In the genomic region with DNA sequence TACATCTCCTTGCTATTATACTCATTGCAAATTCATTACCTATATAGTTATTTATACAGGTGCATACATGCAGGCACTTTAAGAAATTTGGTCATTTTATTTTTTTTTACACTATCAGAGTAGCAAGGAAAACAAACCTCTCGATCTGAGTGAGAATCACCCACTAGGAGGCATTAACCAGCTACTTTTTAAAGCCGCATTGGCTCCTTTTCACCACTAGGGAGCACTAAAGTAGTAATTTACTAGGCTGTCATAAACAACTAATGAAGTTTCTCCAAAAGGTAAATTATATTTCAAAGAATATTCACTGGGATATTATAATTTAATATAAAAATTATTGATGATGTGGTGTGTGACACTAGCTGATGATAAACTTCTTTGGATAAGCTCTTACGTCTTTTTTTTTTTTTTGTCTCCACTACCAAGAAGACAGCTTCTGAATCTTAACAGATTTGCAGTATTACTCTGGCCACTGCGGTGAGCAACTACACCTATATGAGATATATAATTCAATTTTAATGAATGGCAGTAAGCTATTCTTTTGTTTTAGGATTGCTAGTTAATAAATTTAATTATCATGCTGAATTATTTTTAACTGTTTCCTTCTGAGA, we compare ENCODE assay signal across 8 cellular contexts.
DNase-seq lines count a peak whose midpoint lies in the region; ATAC-seq and TF ChIP-seq lines count a peak whose summit lies in the region.

No MANE protein-coding gene starts in this region.

- H3K27ac ChIP-seq in SK-N-SH (ENCODE audit: low read depth in 2 of 2, low read length in 1 of 2): no peak overlapping the region
- no peak overlapping the region for H3K27ac ChIP-seq in psoas muscle
- H3K27ac ChIP-seq in effector memory CD4-positive, alpha-beta T cell (ENCODE audit: insufficient read depth, low read length, poor library complexity, severe bottlenecking): no peak overlapping the region

- no peak overlapping the region for H3K4me3 ChIP-seq in BE2C (ENCODE audit: low read depth, low read length)
- peak overlapping the region in 1 of 2 experiments; percentile 21; a peak in 1 of 4 replicates for H3K4me3 ChIP-seq in SK-N-SH (ENCODE audit: low read depth in 2 of 2, low read length in 1 of 2)
- H3K4me3 ChIP-seq in fibroblast of pulmonary artery (replicated peaks; ENCODE audit: low read depth, low read length): no peak overlapping the region
- H3K4me3 ChIP-seq in psoas muscle: no peak overlapping the region
- H3K4me3 ChIP-seq in effector memory CD4-positive, alpha-beta T cell (ENCODE audit: insufficient read depth, low read depth, low read length, poor library complexity, severe bottlenecking): no peak overlapping the region

- H3K9ac ChIP-seq in SK-N-SH: no peak overlapping the region

- H3K4me1 ChIP-seq in BE2C: no peaks in the 10 kb centered on the region
- peaks cover 1 to 3% of the 10 kb centered on the region in 2 experiments; a peak in 2 of 4 replicates for H3K4me1 ChIP-seq in SK-N-SH (ENCODE audit: control insufficient read depth in 1 of 2, insufficient read depth in 2 of 2, low read depth in 1 of 2, low read length in 1 of 2)
- no peaks in the 10 kb centered on the region for H3K4me1 ChIP-seq in psoas muscle
- no peaks in the 10 kb centered on the region for H3K4me1 ChIP-seq in effector memory CD4-positive, alpha-beta T cell (ENCODE audit: control insufficient read depth, insufficient read depth, low read length, poor library complexity, severe bottlenecking)

- no peak overlapping the region for H2AFZ ChIP-seq in SK-N-SH (ENCODE audit: low read depth)

- H3K9me2 ChIP-seq in SK-N-SH: no peaks in the 10 kb centered on the region

- TF ChIP-seq CTCF in BE2C (IDR thresholded peaks at IDR 0.05; ENCODE audit: low read depth, low read length) (peak; percentile 89), SK-N-SH (IDR thresholded peaks at IDR 0.05) (peak; percentile 97), fibroblast of pulmonary artery (IDR thresholded peaks at IDR 0.05; ENCODE audit: low read length, missing control alignments) (peak; percentile 99), psoas muscle (IDR thresholded peaks at IDR 0.05) (peak; percentile 88)

- H3K4me2 ChIP-seq in SK-N-SH: no peak overlapping the region

- no peaks in the 10 kb centered on the region for H3K36me3 ChIP-seq in BE2C
- no peaks in the 10 kb centered on the region for H3K36me3 ChIP-seq in SK-N-SH (replicated peaks in 1 of 2; ENCODE audit: control insufficient read depth in 1 of 2, insufficient read depth in 2 of 2, low read length in 1 of 2)
- no peaks in the 10 kb centered on the region for H3K36me3 ChIP-seq in psoas muscle (ENCODE audit: insufficient read depth in 1 of 2, low read depth in 1 of 2)
- no peaks in the 10 kb centered on the region for H3K36me3 ChIP-seq in effector memory CD4-positive, alpha-beta T cell (ENCODE audit: control insufficient read depth, insufficient read depth, low read length)

- H3F3A ChIP-seq in SK-N-SH (replicated peaks; ENCODE audit: insufficient read depth): no peaks in the 10 kb centered on the region

- H3K27me3 ChIP-seq in BE2C (no peaks in the 10 kb centered on the region), SK-N-SH (ENCODE audit: insufficient read depth) (no peaks in the 10 kb centered on the region), psoas muscle (ENCODE audit: insufficient read depth in 3 of 3, low read length in 2 of 3) (no peaks in the 10 kb centered on the region)
- no peaks in the 10 kb centered on the region for H3K27me3 ChIP-seq in effector memory CD4-positive, alpha-beta T cell (replicated peaks; ENCODE audit: control insufficient read depth, insufficient read depth, low read length, poor library complexity, severe bottlenecking)

- POLR2A ChIA-PET in SK-N-SH (lab: Yijun Ruan, JAX): interaction anchor here (0.6 to 1.3 kb wide), 4 partner anchors 99 to 201 kb away, joined by 3 to 5 read pairs (median 4); a partner anchor contains a TSS

- ATAC-seq in GM18508 (IDR thresholded peaks at IDR 0.05; ENCODE audit: insufficient read depth, unreplicated experiment): peak; percentile 85
- ATAC-seq in HG02840 (IDR thresholded peaks at IDR 0.05; ENCODE audit: low FRiP score, unreplicated experiment): peak; percentile 85
- ATAC-seq in psoas muscle: peak in 3 of 4 donors; percentile 68 to 81 (median 74)

- DNase-seq in BE2C: peak; percentile 10
- DNase-seq in NCI-H1417 (lab: John Stamatoyannopoulos, UW): peak; percentile 56 to 88 (median 65)
- peak; percentile 55 for DNase-seq in SK-N-SH
- DNase-seq in fibroblast of pulmonary artery (ENCODE audit: low read depth): peak; percentile 72
- DNase-seq in psoas muscle: no peak
- no peak for DNase-seq in effector memory CD4-positive, alpha-beta T cell

- WGBS in SK-N-SH (ENCODE audit: low lambda C conversion rate): 31% methylated on average over 4 of the region's 4 CpGs
- 23 to 30% (median 24%) methylated on average over 4 of the region's 4 CpGs for WGBS in psoas muscle, 3 donors

- peak; percentile 91 for TF ChIP-seq RAD21 in SK-N-SH (IDR thresholded peaks at IDR 0.05; ENCODE audit: low read length)

- no peak for TF ChIP-seq EP300 in SK-N-SH (IDR thresholded peaks at IDR 0.05; ENCODE audit: borderline replicate concordance in 1 of 2, low read depth in 1 of 2, low read length in 1 of 2)

- intact Hi-C loops in psoas muscle (cut with DNase I): loop anchor here (5.0 to 10.0 kb wide), 3 partner anchors 199 to 672 kb away; no protein-coding TSS in a partner anchor

- CTCF ChIA-PET in SK-N-SH (lab: Yijun Ruan, JAX): interaction anchor here (0.6 to 4.1 kb wide), 69 partner anchors 9 to 680 kb away, joined by 3 to 161 read pairs (median 4); a partner anchor contains a TSS

- H3K9me3 ChIP-seq in BE2C (no peaks in the 10 kb centered on the region), SK-N-SH (no peaks in the 10 kb centered on the region), psoas muscle (no peaks in the 10 kb centered on the region)
- no peaks in the 10 kb centered on the region for H3K9me3 ChIP-seq in effector memory CD4-positive, alpha-beta T cell (ENCODE audit: control insufficient read depth, low read length)

- H3K79me2 ChIP-seq in SK-N-SH (ENCODE audit: insufficient read depth): no peaks in the 10 kb centered on the region

- no peaks in the 10 kb centered on the region for H4K20me1 ChIP-seq in SK-N-SH (ENCODE audit: insufficient read depth)

TF ChIP-seq in SK-N-SH, 30 proteins besides CTCF, POLR2A, EP300 and RAD21:
- no peak for TF ChIP-seq EZH2phosphoT487 (IDR thresholded peaks at IDR 0.05; ENCODE audit: borderline replicate concordance, low read depth)
- TF ChIP-seq SMC3 (IDR thresholded peaks at IDR 0.05; ENCODE audit: low read depth, low read length): peak; percentile 82

Comparison
In these comparisons a context has a peak if more than half of its experiments do, and no peak if none do; other contexts are left out.
1. DNase-seq: peak in BE2C (single experiment), NCI-H1417 (3 of 3), SK-N-SH (single experiment) and fibroblast of pulmonary artery (single experiment); none in psoas muscle (0 of 2) and effector memory CD4-positive, alpha-beta T cell (0 of 3).
2. Peak in every context shown above with its lines, with median percentiles within 50 percentile points of each other: CTCF ChIP-seq and ATAC-seq.